Comparison of ENCODE assay signal across 20 cellular contexts in the genomic region with DNA sequence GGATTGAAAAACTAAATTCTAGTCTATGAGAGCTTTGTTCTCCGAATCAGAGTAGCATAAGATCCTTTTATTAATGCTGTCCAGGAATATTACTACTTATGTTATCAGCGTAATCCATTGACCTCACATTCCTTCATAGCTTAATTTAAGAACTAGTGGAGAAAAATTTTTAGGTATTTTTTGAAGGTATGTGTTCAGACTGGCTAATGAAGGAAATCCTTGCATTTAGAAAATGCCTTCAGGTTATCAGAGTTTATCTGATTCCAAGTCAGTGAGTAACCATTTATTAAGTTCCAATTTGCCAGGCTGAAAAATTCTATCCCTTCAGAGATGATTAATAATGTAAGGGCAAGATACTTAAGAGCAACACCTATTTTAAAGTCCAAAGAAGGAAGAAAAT.
"Had no signal": no experiment of that assay in that cellular context is flagged by ENCODE, and none has a peak within 500 bp of the region (broad histone marks: within the 10 kb centered on the region; RNA-seq: fewer than 3 reads in every experiment).

No MANE protein-coding gene starts in this region.

- H3K9me3 ChIP-seq: SJSA1 had no signal

- FAIRE-seq: RCC 7860 had no signal

- H3K27ac ChIP-seq: SJSA1, SK-N-MC had no signal

- H3K27me3 ChIP-seq: SJSA1 had no signal

- H3K4me1 ChIP-seq: SJSA1 had no signal

- H3K36me3 ChIP-seq: SJSA1 had no signal

- DNase-seq: KBM-7, MV-4-11, NCI-H1048, NCI-H1105, NCI-H1417 treated with DMSO at 0.1 percent for 48 hours, NCI-H146, NCI-H1694 treated with DMSO at 0.1 percent for 48 hours, NCI-H1930, NCI-H2081, NCI-H2107, NCI-H2227 treated with DMSO at 0.1 percent for 48 hours, NCI-H524, NCI-H69, NCI-H774, Right ventricle myocardium superior, RPMI8226, SIG-M5 had no signal

- H3K4me3 ChIP-seq: SJSA1, SK-N-MC had no signal
